ENCODE assay signal across 14 cellular contexts in genomic region chr15:39300451-39301153, GRCh38.
A peak's percentile ranks its signal among the peaks of the same experiment; 100 is the strongest.
DNase-seq lines count a peak whose midpoint lies in the region; ATAC-seq and TF ChIP-seq lines count a peak whose summit lies in the region.
"Had no signal": no experiment of that assay in that cellular context is flagged by ENCODE, and none has a peak within 500 bp of the region (broad histone marks: within the 10 kb centered on the region; RNA-seq: fewer than 3 reads in every experiment).

No MANE protein-coding gene starts in this region.

- no peaks in the 10 kb centered on the region for H3K4me1 Mint-ChIP-seq in activated T-cell treated with anti-CD3 and anti-CD28 coated beads, Interleukin-2, amount 50 U/mL, for 4 hours (ENCODE audit: low read depth)

- DNase-seq in HCT116 (ENCODE audit: low read depth, low spot score) (no peak), adipocyte (ENCODE audit: low read depth) (peak; percentile 84), fibroblast of the aortic adventitia (ENCODE audit: low read depth) (peak; percentile 64), smooth muscle cell (lab: John Stamatoyannopoulos, UW; ENCODE audit: unreplicated experiment) (no peak), NCI-H774 (lab: John Stamatoyannopoulos, UW) (no peak), nucleus accumbens (lab: John Stamatoyannopoulos, UW) (no peak)
- no peak for DNase-seq in activated T-cell treated with anti-CD3 and anti-CD28 coated beads, Interleukin-2, amount 50 U/mL, for 4 hours
- DNase-seq: left ventricle myocardium inferior; NCI-H345; stimulated activated CD4-positive, alpha-beta T cell treated with anti-CD3 and anti-CD28 coated beads, Interleukin-1b, Interleukin-23, amount 100 ng/mL, for 48 hours; stimulated activated naive CD4-positive, alpha-beta T cell treated with Interleukin-2 at 50 U/mL for 16 hours had no signal

- H3K4me2 ChIP-seq in HCT116 (ENCODE audit: low read length): peak overlapping the region; percentile 36
- H3K4me2 ChIP-seq in smooth muscle cell: peak overlapping the region; percentile 22

- TF ChIP-seq RAD21 in HCT116 (IDR thresholded peaks at IDR 0.05; ENCODE audit: low read depth): no peak

- BruUV-seq in HCT116 (replicated peaks; lab: Mats Ljungman, UMichigan): no TSS peak

- no peaks in the 10 kb centered on the region for H3K9me3 Mint-ChIP-seq in activated T-cell treated with anti-CD3 and anti-CD28 coated beads, Interleukin-2, amount 50 U/mL, for 4 hours

- H3F3A ChIP-seq in smooth muscle cell (ENCODE audit: low read depth): peaks cover 3% of the 10 kb centered on the region

- H3K9ac ChIP-seq in HCT116 (ENCODE audit: low read length): no peak overlapping the region
- peak overlapping the region; percentile 86 for H3K9ac ChIP-seq in adipocyte (ENCODE audit: low read length)
- peak overlapping the region; percentile 23 for H3K9ac ChIP-seq in smooth muscle cell (ENCODE audit: low read depth)

- no peak overlapping the region for H3K4me3 Mint-ChIP-seq in activated T-cell treated with anti-CD3 and anti-CD28 coated beads, Interleukin-2, amount 50 U/mL, for 4 hours

- H3K4me3 ChIP-seq in HCT116 (replicated peaks in 1 of 2; ENCODE audit: low read depth in 1 of 2, low read length in 2 of 2) (no peak overlapping the region), adipocyte (ENCODE audit: low read length) (peak overlapping the region; percentile 46), fibroblast of the aortic adventitia (ENCODE audit: low read depth, low read length) (no peak overlapping the region), smooth muscle cell (no peak overlapping the region)
- H3K4me3 ChIP-seq: gastroesophageal sphincter, left ventricle myocardium inferior had no signal

- CTCF ChIA-PET in HCT116 (lab: Charles Lee): no interaction called here

- TF ChIP-seq CTCF in HCT116 (IDR thresholded peaks at IDR 0.05 in 2 of 3, conservative IDR thresholded peaks at IDR 0.05 in 1 of 3; ENCODE audit: borderline replicate concordance in 1 of 3, insufficient read depth in 1 of 3, low read depth in 2 of 3, low read length in 2 of 3) (no peak), fibroblast of the aortic adventitia (IDR thresholded peaks at IDR 0.05; ENCODE audit: insufficient read depth, low read length) (no peak), smooth muscle cell (IDR thresholded peaks at IDR 0.05; ENCODE audit: borderline replicate concordance, insufficient read depth, poor library complexity, severe bottlenecking) (no peak)

- ATAC-seq in HCT116 (no peak), HG03457 (IDR thresholded peaks at IDR 0.05; ENCODE audit: unreplicated experiment) (no peak)
- no peak for ATAC-seq in activated T-cell treated with anti-CD3 and anti-CD28 coated beads, Interleukin-2, amount 50 U/mL, for 4 hours
- ATAC-seq: gastroesophageal sphincter, Right ventricle myocardium inferior had no signal

- no peaks in the 10 kb centered on the region for H3K36me3 Mint-ChIP-seq in activated T-cell treated with anti-CD3 and anti-CD28 coated beads, Interleukin-2, amount 50 U/mL, for 4 hours (ENCODE audit: insufficient read depth)

- no peak for TF ChIP-seq POLR2A in HCT116 (IDR thresholded peaks at IDR 0.05; ENCODE audit: borderline replicate concordance, extremely low read depth, insufficient read depth, insufficient read length)

- H3K27me3 ChIP-seq in HCT116 (ENCODE audit: insufficient read depth, low read length) (no peaks in the 10 kb centered on the region), adipocyte (replicated peaks; ENCODE audit: control insufficient read depth, insufficient read depth, low read length) (no peaks in the 10 kb centered on the region), smooth muscle cell (ENCODE audit: low read depth) (no peaks in the 10 kb centered on the region)
- H3K27me3 ChIP-seq: gastroesophageal sphincter had no signal

- WGBS in smooth muscle cell (ENCODE audit: low lambda C conversion rate): 43% methylated on average over 3 of the region's 3 CpGs

- RAD21 ChIA-PET in HCT116 (lab: Charles Lee; ENCODE audit: low non-redundant PET in 1 of 2, low total read pairs in 2 of 2, uncharacterized antibody in 2 of 2, unreplicated experiment in 2 of 2): no interaction called here

- intact Hi-C loops in HCT116 (cut with micrococcal nuclease): no loop called here

- POLR2A ChIA-PET in HCT116 (lab: Charles Lee): no interaction called here

- no peak overlapping the region for H3K27ac ChIP-seq in HCT116 (ENCODE audit: low read depth, low read length)
- peak overlapping the region; percentile 76 for H3K27ac ChIP-seq in smooth muscle cell (ENCODE audit: low read depth)
- H3K27ac ChIP-seq: left ventricle myocardium inferior had no signal

- H3K9me2 ChIP-seq in HCT116 (ENCODE audit: insufficient read depth): no peaks in the 10 kb centered on the region

- no peaks in the 10 kb centered on the region for H3K36me3 ChIP-seq in HCT116 (ENCODE audit: control insufficient read depth in 1 of 2, insufficient read depth in 2 of 2, low read length in 2 of 2)
- H3K36me3 ChIP-seq in adipocyte (ENCODE audit: control insufficient read depth, insufficient read depth, low read length, severe bottlenecking): no peaks in the 10 kb centered on the region
- H3K36me3 ChIP-seq in smooth muscle cell (ENCODE audit: low read depth): no peaks in the 10 kb centered on the region
- H3K36me3 ChIP-seq: gastroesophageal sphincter, left ventricle myocardium inferior had no signal

- H3K79me2 ChIP-seq in HCT116 (ENCODE audit: insufficient read depth, low read length) (no peaks in the 10 kb centered on the region), smooth muscle cell (ENCODE audit: low read depth) (no peaks in the 10 kb centered on the region)

- H2AFZ ChIP-seq in HCT116 (ENCODE audit: low read depth, low read length, poor library complexity, severe bottlenecking) (no peak overlapping the region), smooth muscle cell (ENCODE audit: low read depth) (peak overlapping the region; percentile 26)

- peaks cover 20% of the 10 kb centered on the region for H3K27me3 Mint-ChIP-seq in activated T-cell treated with anti-CD3 and anti-CD28 coated beads, Interleukin-2, amount 50 U/mL, for 4 hours (ENCODE audit: low read depth)

- H3K9me3 ChIP-seq in HCT116 (ENCODE audit: control insufficient read depth in 1 of 2, insufficient read depth in 1 of 2, low read depth in 1 of 2, low read length in 2 of 2): no peaks in the 10 kb centered on the region
- H3K9me3 ChIP-seq in adipocyte (ENCODE audit: control insufficient read depth, low read length): no peaks in the 10 kb centered on the region
- no peaks in the 10 kb centered on the region for H3K9me3 ChIP-seq in smooth muscle cell (replicated peaks; ENCODE audit: low read depth)
- H3K9me3 ChIP-seq: gastroesophageal sphincter, left ventricle myocardium inferior had no signal

- H4K20me1 ChIP-seq in HCT116 (ENCODE audit: insufficient read depth) (no peaks in the 10 kb centered on the region), smooth muscle cell (ENCODE audit: low read depth) (no peaks in the 10 kb centered on the region)

- H3K4me1 ChIP-seq in HCT116 (ENCODE audit: control insufficient read depth in 1 of 2, insufficient read depth in 2 of 2, low read length in 2 of 2) (peaks cover 9% of the 10 kb centered on the region in 2 experiments), adipocyte (ENCODE audit: control insufficient read depth, insufficient read depth, low read length) (peaks cover 39% of the 10 kb centered on the region), smooth muscle cell (ENCODE audit: low read depth) (peaks cover 17% of the 10 kb centered on the region)
- H3K4me1 ChIP-seq: left ventricle myocardium inferior had no signal

TF ChIP-seq in HCT116, 20 proteins besides CTCF, POLR2A, EP300 and RAD21:
- TF ChIP-seq FOSL1 (IDR thresholded peaks at IDR 0.05; ENCODE audit: low read depth) (no peak), MAX (IDR thresholded peaks at IDR 0.05) (no peak), ATF3 (IDR thresholded peaks at IDR 0.05) (no peak), POLR2AphosphoS5 (IDR thresholded peaks at IDR 0.05; ENCODE audit: low read depth, low read length) (no peak), EGR1 (IDR thresholded peaks at IDR 0.05; ENCODE audit: low read depth) (no peak), ELF1 (IDR thresholded peaks at IDR 0.05; ENCODE audit: borderline replicate concordance, low read depth) (no peak), CBX3 (IDR thresholded peaks at IDR 0.05; ENCODE audit: low read depth) (no peak), ZBTB33 (IDR thresholded peaks at IDR 0.05; ENCODE audit: extremely low read depth, insufficient replicate concordance, low read length) (no peak), CEBPB (IDR thresholded peaks at IDR 0.05; ENCODE audit: low read depth) (no peak), YY1 (IDR thresholded peaks at IDR 0.05; ENCODE audit: extremely low read depth, insufficient replicate concordance, low read depth, low read length) (no peak), ZNF274 (IDR thresholded peaks at IDR 0.05; ENCODE audit: low read depth, low read length) (no peak), EZH2 (IDR thresholded peaks at IDR 0.05) (no peak), EZH2phosphoT487 (IDR thresholded peaks at IDR 0.05; ENCODE audit: borderline replicate concordance) (no peak), SIN3A (IDR thresholded peaks at IDR 0.05; ENCODE audit: low read depth) (no peak), SP1 (IDR thresholded peaks at IDR 0.05; ENCODE audit: low read depth) (no peak)

Comparison
In these comparisons a context has a peak if more than half of its experiments do, and no peak if none do; other contexts are left out.
1. DNase-seq: peak in adipocyte (single experiment) and fibroblast of the aortic adventitia (single experiment); none in HCT116 (single experiment), smooth muscle cell (single experiment), activated T-cell treated with anti-CD3 and anti-CD28 coated beads, Interleukin-2, amount 50 U/mL, for 4 hours (single experiment), NCI-H774 (single experiment) and nucleus accumbens (0 of 56).